Comparison of ENCODE assay signal across 8 cellular contexts in the genomic region with DNA sequence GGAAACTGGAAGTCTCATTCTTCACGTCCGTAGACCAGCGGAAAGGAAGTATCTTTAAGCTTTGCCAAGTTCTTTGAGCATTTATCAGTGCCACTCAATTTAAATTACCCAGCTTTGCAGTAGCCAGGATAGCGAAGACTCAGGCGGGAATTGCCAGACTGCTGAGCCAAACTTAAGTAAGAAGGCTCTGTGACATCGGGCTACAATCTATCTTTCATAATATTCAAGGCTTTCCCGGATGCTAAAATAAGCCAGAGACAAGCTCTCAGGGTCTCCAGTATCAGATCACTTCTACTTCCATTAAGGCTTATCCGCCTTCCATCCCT. TPM values are rescaled to one million over a fixed set of nuclear protein-coding genes. Genes with fewer than 3 reads are reported as not detected.
DNase-seq lines count a peak whose midpoint lies in the region; ATAC-seq, FAIRE-seq and TF ChIP-seq lines count a peak whose summit lies in the region.

No MANE protein-coding gene starts in this region.

- H4K20me1 ChIP-seq in endothelial cell of umbilical vein (replicated peaks; ENCODE audit: control insufficient read depth, extremely low read depth, insufficient read depth, low read length) (no peaks in the 10 kb centered on the region), neural progenitor cell (ENCODE audit: low read depth) (no peaks in the 10 kb centered on the region)

- H3K79me2 ChIP-seq in endothelial cell of umbilical vein (ENCODE audit: control insufficient read depth, insufficient read depth, low read length) = peaks cover 12% of the 10 kb centered on the region
- peaks cover 41% of the 10 kb centered on the region for H3K79me2 ChIP-seq in neural progenitor cell (ENCODE audit: low read depth)

- H3K36me3 Mint-ChIP-seq in CD14-positive monocyte (peaks cover 13 to 14% of the 10 kb centered on the region in 2 donors), neural progenitor cell (peaks cover 8% of the 10 kb centered on the region)

- peak overlapping the region; percentile 88 for H3K4me3 ChIP-seq in NB4 (ENCODE audit: low read depth, low read length)
- peak overlapping the region; percentile 83 to 97 (median 92) for H3K4me3 ChIP-seq in endothelial cell of umbilical vein (replicated peaks in 1 of 3; ENCODE audit: insufficient read depth in 1 of 3, low read depth in 1 of 3, low read length in 3 of 3)
- H3K4me3 ChIP-seq in neural progenitor cell = peak overlapping the region; percentile 88

- H3K27ac Mint-ChIP-seq in CD14-positive monocyte = peak overlapping the region; percentile 81 to 95 (median 91)
- H3K27ac Mint-ChIP-seq in neural progenitor cell = peak overlapping the region; percentile 85

- CTCF ChIA-PET in endothelial cell of umbilical vein (lab: Charles Lee) = interaction anchor here (0.7 to 2.0 kb wide), 9 partner anchors 9 to 316 kb away, joined by 3 to 6 read pairs (median 3); no protein-coding TSS in a partner anchor

- no peaks in the 10 kb centered on the region for H3K9me3 Mint-ChIP-seq in CD14-positive monocyte
- H3K9me3 Mint-ChIP-seq in neural progenitor cell = no peaks in the 10 kb centered on the region

- peak overlapping the region; percentile 98 to 99 for H3K4me3 Mint-ChIP-seq in CD14-positive monocyte
- H3K4me3 Mint-ChIP-seq in neural progenitor cell = peak overlapping the region; percentile 99

- H3K27me3 Mint-ChIP-seq in CD14-positive monocyte (ENCODE audit: low read depth in 3 of 3) = peaks cover 0 to 2% (median 0%) of the 10 kb centered on the region in 3 donors
- H3K27me3 Mint-ChIP-seq in neural progenitor cell (ENCODE audit: insufficient read depth, low read depth) = no peaks in the 10 kb centered on the region

- H3K4me1 Mint-ChIP-seq in CD14-positive monocyte (peaks cover 25% of the 10 kb centered on the region), neural progenitor cell (peaks cover 30% of the 10 kb centered on the region)

- H3K4me1 ChIP-seq in endothelial cell of umbilical vein (ENCODE audit: control insufficient read depth, extremely low read depth, insufficient read depth, low read length) (peaks cover 23% of the 10 kb centered on the region), neural progenitor cell (peaks cover 25% of the 10 kb centered on the region)

- peak; percentile 20 for ATAC-seq in GM21576 (IDR thresholded peaks at IDR 0.05; ENCODE audit: unreplicated experiment)
- ATAC-seq in HG02884 (IDR thresholded peaks at IDR 0.05; ENCODE audit: unreplicated experiment) = no peak

- no peaks in the 10 kb centered on the region for H3K36me3 ChIP-seq in endothelial cell of umbilical vein (ENCODE audit: control insufficient read depth in 2 of 2, extremely low read depth in 1 of 2, insufficient read depth in 2 of 2, low read length in 2 of 2)
- peaks cover 27% of the 10 kb centered on the region for H3K36me3 ChIP-seq in neural progenitor cell

- no TSS peak for BruUV-seq in endothelial cell of umbilical vein (replicated peaks; lab: Mats Ljungman, UMichigan)

- H3K27me3 ChIP-seq in endothelial cell of umbilical vein (ENCODE audit: control insufficient read depth in 2 of 2, insufficient read depth in 2 of 2, low read length in 2 of 2) (no peaks in the 10 kb centered on the region), neural progenitor cell (no peaks in the 10 kb centered on the region)

- H3K4me2 ChIP-seq in endothelial cell of umbilical vein (ENCODE audit: insufficient read depth, low read length) (peak overlapping the region; percentile 79), neural progenitor cell (peak overlapping the region; percentile 92)

- TF ChIP-seq POLR2A in NB4 (IDR thresholded peaks at IDR 0.05; ENCODE audit: extremely low read depth, insufficient read length) (no peak), endothelial cell of umbilical vein (IDR thresholded peaks at IDR 0.05; ENCODE audit: low read depth, low read length) (no peak)

- POLR2A ChIA-PET in endothelial cell of umbilical vein (lab: Charles Lee) = no interaction called here

- DNase-seq in CD14-positive monocyte (ENCODE audit: low spot score) (no peak), NB4 (ENCODE audit: low read depth) (no peak), endothelial cell of umbilical vein (ENCODE audit: low read depth, low spot score) (no peak), neural progenitor cell (ENCODE audit: low spot score) (no peak), RKO (ENCODE audit: low spot score) (no peak), NAMALWA (ENCODE audit: low spot score) (no peak)

- no peaks in the 10 kb centered on the region for H3K9me3 ChIP-seq in endothelial cell of umbilical vein (replicated peaks; ENCODE audit: control insufficient read depth, insufficient read depth, low read length)
- H3K9me3 ChIP-seq in neural progenitor cell (ENCODE audit: low read depth) = no peaks in the 10 kb centered on the region

- peak overlapping the region; percentile 97 for H3K9ac ChIP-seq in endothelial cell of umbilical vein (replicated peaks; ENCODE audit: extremely low read depth, insufficient read depth, low read length)
- peak overlapping the region; percentile 60 for H3K9ac ChIP-seq in neural progenitor cell

- peaks cover 17% of the 10 kb centered on the region for H3F3A ChIP-seq in neural progenitor cell (ENCODE audit: low read depth)

- peak overlapping the region; percentile 10 for H3K27ac ChIP-seq in endothelial cell of umbilical vein (ENCODE audit: insufficient read depth, low read depth, low read length)
- H3K27ac ChIP-seq in neural progenitor cell = peak overlapping the region; percentile 18

- TF ChIP-seq CTCF in CD14-positive monocyte (IDR thresholded peaks at IDR 0.05) = no peak
- no peak for TF ChIP-seq CTCF in NB4 (IDR thresholded peaks at IDR 0.05; ENCODE audit: low read depth, low read length)
- TF ChIP-seq CTCF in endothelial cell of umbilical vein (IDR thresholded peaks at IDR 0.05; ENCODE audit: extremely low read depth in 1 of 2, insufficient read depth in 1 of 2, low read depth in 1 of 2, low read length in 2 of 2) = no peak
- no peak for TF ChIP-seq CTCF in neural progenitor cell (IDR thresholded peaks at IDR 0.05)

- H2AFZ ChIP-seq in endothelial cell of umbilical vein (ENCODE audit: low read depth, low read length) (peak overlapping the region; percentile 74), neural progenitor cell (replicated peaks) (peak overlapping the region; percentile 89)

- intact Hi-C loops in CD14-positive monocyte (cut with micrococcal nuclease) = no loop called here
- intact Hi-C loops in endothelial cell of umbilical vein (cut with micrococcal nuclease) = loop anchor here (1.0 to 2.0 kb wide), 2 partner anchors 63 to 203 kb away; a partner anchor contains a TSS

- FAIRE-seq in endothelial cell of umbilical vein (lab: Jason Lieb, UNC) = no peak

- no peaks in the 10 kb centered on the region for H3K9me1 ChIP-seq in endothelial cell of umbilical vein (replicated peaks; ENCODE audit: control insufficient read depth, extremely low read depth, insufficient read depth, low read length)

- dilution Hi-C loops in endothelial cell of umbilical vein (cut with MboI; ENCODE audit: extremely low pct_ligation_motif_present, low sequenced_read_pairs) = no loop called here

TF ChIP-seq in endothelial cell of umbilical vein, 7 proteins besides CTCF, POLR2A, EP300 and RAD21:
- TF ChIP-seq MYC (IDR thresholded peaks at IDR 0.05; ENCODE audit: low read depth, low read length) (no peak), POLR2AphosphoS5 (IDR thresholded peaks at IDR 0.05; ENCODE audit: insufficient read depth, low read depth, low read length) (no peak), GATA2 (IDR thresholded peaks at IDR 0.05; ENCODE audit: insufficient read depth, insufficient read length, low read depth, low read length) (no peak), FOS (IDR thresholded peaks at IDR 0.05; ENCODE audit: borderline replicate concordance, insufficient read depth, low read length) (no peak), JUN (IDR thresholded peaks at IDR 0.05; ENCODE audit: borderline replicate concordance, insufficient read depth, insufficient read length, low read depth) (no peak), EZH2 (IDR thresholded peaks at IDR 0.05; ENCODE audit: borderline replicate concordance, low read depth, low read length, severe bottlenecking) (no peak)
- TF ChIP-seq, protein P1, sequence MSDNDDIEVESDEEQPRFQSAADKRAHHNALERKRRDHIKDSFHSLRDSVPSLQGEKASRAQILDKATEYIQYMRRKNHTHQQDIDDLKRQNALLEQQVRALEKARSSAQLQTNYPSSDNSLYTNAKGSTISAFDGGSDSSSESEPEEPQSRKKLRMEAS (IDR thresholded peaks at IDR 0.05; ENCODE audit: insufficient read depth, insufficient read length) = no peak

RNA-seq across cellular contexts. Expression of a gene that starts 0.4 kb away (rescaled TPM):
- under 1 TPM; 0.11 to 0.12 TPM for polyA plus RNA-seq in CD14-positive monocyte
- 12.1 and 12.2 TPM in 2 replicates for total RNA-seq in endothelial cell of umbilical vein
- 1.8 TPM in 2 replicates for polyA plus RNA-seq in endothelial cell of umbilical vein
- 2.3 and 3.1 TPM in 2 replicates for polyA plus RNA-seq in endothelial cell of umbilical vein (2011; cell fraction: cytosol; rRNA removed)
- polyA plus RNA-seq in endothelial cell of umbilical vein (2011; cell fraction: nucleus; rRNA removed) = 6.3 and 11.2 TPM in 2 replicates
- polyA plus RNA-seq in endothelial cell of umbilical vein (2012) = 2.6 and 4.5 TPM in 2 replicates
- 7.2 and 8.9 TPM in 2 replicates for polyA minus RNA-seq in endothelial cell of umbilical vein
- polyA minus RNA-seq in endothelial cell of umbilical vein (2011; cell fraction: cytosol; rRNA and poly(A)+ RNA removed) = 8.5 TPM
- 20.1 and 44.8 TPM in 2 replicates for polyA minus RNA-seq in endothelial cell of umbilical vein (2011; cell fraction: nucleus; rRNA and poly(A)+ RNA removed)
- total RNA-seq in neural progenitor cell (ENCODE audit: low replicate concordance) = 40.5 and 66.4 TPM in 2 replicates
